8 cellular contexts compared by ENCODE assay signal in the genomic region with DNA sequence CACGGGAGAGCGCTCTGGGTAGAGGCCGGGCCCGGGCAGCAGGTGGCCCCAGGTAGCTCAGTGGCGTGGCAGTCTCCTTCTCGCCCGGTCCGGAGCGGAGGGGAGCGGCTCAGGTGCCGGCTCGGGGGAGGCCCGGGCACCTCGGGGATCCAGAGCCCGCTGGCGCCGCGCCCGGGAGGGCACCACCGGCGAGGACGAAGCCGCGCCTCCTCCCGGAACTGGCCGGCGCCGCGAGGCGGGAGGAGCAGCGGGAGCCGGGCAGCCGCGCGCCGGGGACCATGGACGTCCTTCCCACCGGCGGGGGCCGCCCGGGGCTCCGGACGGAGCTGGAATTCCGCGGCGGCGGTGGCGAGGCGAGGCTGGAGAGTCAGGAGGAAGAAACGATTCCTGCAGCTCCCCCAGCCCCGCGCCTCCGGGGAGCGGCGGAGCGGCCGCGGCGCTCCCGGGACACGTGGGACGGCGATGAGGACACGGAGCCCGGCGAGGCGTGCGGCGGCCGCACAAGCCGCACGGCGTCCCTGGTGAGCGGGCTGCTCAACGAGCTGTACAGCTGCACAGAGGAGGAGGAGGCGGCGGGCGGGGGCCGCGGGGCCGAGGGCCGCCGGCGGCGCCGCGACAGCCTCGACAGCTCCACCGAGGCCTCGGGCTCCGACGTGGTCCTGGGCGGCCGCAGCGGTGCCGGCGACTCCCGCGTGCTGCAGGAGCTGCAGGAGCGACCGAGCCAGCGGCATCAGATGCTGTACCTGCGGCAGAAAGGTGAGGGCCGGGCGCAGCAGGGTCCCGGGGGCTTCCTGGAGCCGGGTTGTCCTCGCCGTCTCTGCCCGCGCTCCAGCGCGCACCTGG. TPM values are rescaled to one million over a fixed set of nuclear protein-coding genes. Genes with fewer than 3 reads are reported as not detected.
DNase-seq lines count a peak whose midpoint lies in the region; TF ChIP-seq lines count a peak whose summit lies in the region.

No MANE protein-coding gene starts in this region.

- H3K9ac ChIP-seq in HUES64 (ENCODE audit: low read depth, low read length) (peak overlapping the region; percentile 40), muscle layer of colon (ENCODE audit: low read length) (no peak overlapping the region)

- no peaks in the 10 kb centered on the region for H3K36me3 ChIP-seq in HUES64 (ENCODE audit: insufficient read depth, low read length)
- no peaks in the 10 kb centered on the region for H3K36me3 ChIP-seq in muscle layer of colon (ENCODE audit: insufficient read depth, low read length)
- H3K36me3 ChIP-seq in uterus = no peaks in the 10 kb centered on the region

- no peak for TF ChIP-seq CTCF in WI38 (IDR thresholded peaks at IDR 0.05; ENCODE audit: low read depth, low read length)
- TF ChIP-seq CTCF in epithelial cell of esophagus (IDR thresholded peaks at IDR 0.05; ENCODE audit: insufficient read depth, low read depth, low read length, missing control alignments) = peak; percentile 11
- no peak for TF ChIP-seq CTCF in uterus (IDR thresholded peaks at IDR 0.05)

- DNase-seq in NCI-H2107 (lab: John Stamatoyannopoulos, UW) (peak; percentile 46), NCI-H2107 treated with DMSO at 0.1 percent for 48 hours (lab: John Stamatoyannopoulos, UW; ENCODE audit: unreplicated experiment) (no peak), epithelial cell of esophagus (ENCODE audit: low read depth) (peak; percentile 36), uterus (peak; percentile 26 to 27), SKM-1 (lab: John Stamatoyannopoulos, UW; ENCODE audit: unreplicated experiment) (no peak)

- H3K4me1 ChIP-seq in HUES64 (ENCODE audit: insufficient read depth, low read length) = peaks cover 10% of the 10 kb centered on the region; the same call in 1 of the 2 replicates
- H3K4me1 ChIP-seq in muscle layer of colon (ENCODE audit: insufficient read depth, low read length) = peaks cover 10% of the 10 kb centered on the region
- no peaks in the 10 kb centered on the region for H3K4me1 ChIP-seq in uterus

- H3K4me3 ChIP-seq in HUES64 (ENCODE audit: low read length) = peak overlapping the region; percentile 54
- H3K4me3 ChIP-seq in WI38 (ENCODE audit: low read depth, low read length) = peak overlapping the region; percentile 42
- H3K4me3 ChIP-seq in epithelial cell of esophagus (ENCODE audit: low read length) = peak overlapping the region; percentile 33
- peak overlapping the region; percentile 45 to 55 for H3K4me3 ChIP-seq in muscle layer of colon (ENCODE audit: low read depth in 1 of 2, low read length in 2 of 2)
- H3K4me3 ChIP-seq in uterus = peak overlapping the region; percentile 6 to 53

- no peaks in the 10 kb centered on the region for H3K9me3 ChIP-seq in HUES64 (ENCODE audit: insufficient read depth, low read depth, low read length)
- H3K9me3 ChIP-seq in muscle layer of colon (ENCODE audit: low read length) = peaks cover 3% of the 10 kb centered on the region
- H3K9me3 ChIP-seq in uterus = peaks cover 0 to 3% of the 10 kb centered on the region in 2 donors

- WGBS in HUES64 = 1% methylated on average over 113 of the region's 113 CpGs

- H3K27me3 ChIP-seq in HUES64 (ENCODE audit: insufficient read depth, low read length) = peaks cover 63% of the 10 kb centered on the region
- H3K27me3 ChIP-seq in muscle layer of colon (ENCODE audit: control insufficient read depth in 1 of 2, insufficient read depth in 2 of 2, low read length in 2 of 2) = peaks cover 28 to 35% of the 10 kb centered on the region in 2 donors
- H3K27me3 ChIP-seq in uterus = peaks cover 0 to 9% of the 10 kb centered on the region in 2 donors

- peak in 1 of 2 donors; percentile 26 for TF ChIP-seq POLR2A in uterus (IDR thresholded peaks at IDR 0.05)

- intact Hi-C loops in uterus (cut with DNase I; ENCODE audit: low total_unique reads) = no loop called here

- H3K27ac ChIP-seq in HUES64 (ENCODE audit: low read depth, low read length) (no peak overlapping the region), muscle layer of colon (ENCODE audit: low read depth, low read length) (no peak overlapping the region), uterus (peak overlapping the region; percentile 20 to 30)

RNA-seq across cellular contexts. Expression of a gene that starts 21.5 kb away (rescaled TPM):
- polyA plus RNA-seq in HUES64 (2013, experiment 1 of 2) = 20.8 TPM
- 24.7 TPM for polyA plus RNA-seq in HUES64 (2013, experiment 2 of 2)
- total RNA-seq in uterus = 100 to 1,000 TPM in 3 of 4 donors, 10 to 100 TPM in 1; 71.5 to 148 (median 116) TPM

RNA-seq across cellular contexts. Expression of a gene that starts 43.7 kb away (rescaled TPM):
- 0.80 TPM for polyA plus RNA-seq in HUES64 (2013, experiment 1 of 2)
- polyA plus RNA-seq in HUES64 (2013, experiment 2 of 2) = 1.3 TPM
- 10 to 100 TPM in 2 of 4 donors, 1 to 10 TPM in 2; 3.2 to 14.8 (median 9.5) TPM for total RNA-seq in uterus

Comparison
In these comparisons a context has a peak if more than half of its experiments do, and no peak if none do; other contexts are left out.
1. DNase-seq: peak in NCI-H2107 (single experiment), epithelial cell of esophagus (single experiment) and uterus (2 of 2); none in NCI-H2107 treated with DMSO at 0.1 percent for 48 hours (single experiment) and SKM-1 (single experiment).
2. H3K27ac ChIP-seq: peak in uterus (2 of 2); none in HUES64 (single experiment) and muscle layer of colon (single experiment).
3. Peak in every context shown above with its lines, with median percentiles within 50 percentile points of each other: H3K4me3 ChIP-seq.